In the genomic region with DNA sequence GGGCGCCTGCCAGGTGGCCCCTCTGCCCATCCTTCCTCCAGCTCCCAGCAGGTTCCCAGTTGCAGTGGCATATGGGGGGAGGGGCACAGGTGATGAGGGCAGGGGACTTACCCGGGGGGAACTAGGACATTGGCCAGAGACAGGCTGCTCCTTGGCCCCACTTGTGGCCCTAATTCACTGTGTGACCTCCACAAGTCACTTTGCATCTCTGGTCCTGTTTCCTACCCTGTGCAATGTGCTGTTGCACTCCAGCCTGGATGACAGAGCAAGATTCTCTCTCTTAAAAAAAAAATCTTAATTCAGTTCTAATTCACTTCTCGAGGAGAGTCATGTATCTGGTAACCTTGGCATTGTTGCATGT, we compare ENCODE assay signal across 15 cellular contexts. TPM values are rescaled to one million over a fixed set of nuclear protein-coding genes. Genes with fewer than 3 reads are reported as not detected.
DNase-seq lines count a peak whose midpoint lies in the region; ATAC-seq and TF ChIP-seq lines count a peak whose summit lies in the region.
"Had no signal": no experiment of that assay in that cellular context is flagged by ENCODE, and none has a peak within 500 bp of the region (broad histone marks: within the 10 kb centered on the region; RNA-seq: fewer than 3 reads in every experiment).

No MANE protein-coding gene starts in this region.

- H3K4me1 Mint-ChIP-seq in CD4-positive, CD25-positive, alpha-beta regulatory T cell, result peaks cover 3 to 46% (median 11%) of the 10 kb centered on the region in 4 donors
- peaks cover 33% of the 10 kb centered on the region for H3K4me1 Mint-ChIP-seq in central memory CD8-positive, alpha-beta T cell
- H3K4me1 Mint-ChIP-seq in HFFc6 (ENCODE audit: low read depth), result peaks cover 15% of the 10 kb centered on the region

- H3K9me2 ChIP-seq in GM23248 (ENCODE audit: insufficient read depth), result no peaks in the 10 kb centered on the region

- H2BK15ac ChIP-seq in mesenchymal stem cell (ENCODE audit: low read depth, poor library complexity, severe bottlenecking), result no peak overlapping the region

- H3K4me2 ChIP-seq in KMS-11 (no peak overlapping the region; the same call in 1 of the 2 replicates), GM23248 (ENCODE audit: unreplicated experiment) (no peak overlapping the region), mesenchymal stem cell (ENCODE audit: low read length, poor library complexity, severe bottlenecking) (no peak overlapping the region)

- no peak overlapping the region for H2BK12ac ChIP-seq in mesenchymal stem cell (ENCODE audit: low read length in 2 of 2)

- H3K9ac ChIP-seq in KMS-11, result no peak overlapping the region
- H3K9ac ChIP-seq in GM23248, result no peak overlapping the region
- no peak overlapping the region for H3K9ac ChIP-seq in mesenchymal stem cell (ENCODE audit: low read length)

- H3K79me2 ChIP-seq in KMS-11 (ENCODE audit: insufficient read depth, low read depth), result no peaks in the 10 kb centered on the region
- no peaks in the 10 kb centered on the region for H3K79me2 ChIP-seq in GM23248 (ENCODE audit: insufficient read depth)

- H3K27ac Mint-ChIP-seq in CD4-positive, CD25-positive, alpha-beta regulatory T cell, result peak overlapping the region in 1 of 3 donors; percentile 48
- peak overlapping the region; percentile 87 for H3K27ac Mint-ChIP-seq in central memory CD8-positive, alpha-beta T cell (ENCODE audit: low read depth)
- no peak overlapping the region for H3K27ac Mint-ChIP-seq in HFFc6
- H3K27ac Mint-ChIP-seq: activated CD8-positive, alpha-beta T cell treated with anti-CD3 and anti-CD28 coated beads for 36 hours; progenitor cell of endocrine pancreas had no signal

- no peaks in the 10 kb centered on the region for H3K79me1 ChIP-seq in mesenchymal stem cell (replicated peaks; ENCODE audit: low read length, poor library complexity, severe bottlenecking)

- H2BK120ac ChIP-seq in mesenchymal stem cell (ENCODE audit: low read depth, low read length), result no peak overlapping the region

- WGBS in GM23248 (ENCODE audit: low coverage in 1 of 2, low lambda C conversion rate in 2 of 2, missing lambda C conversion rate in 2 of 2), 2 experiments, result 25 to 28% methylated on average over 2 to 3 of the region's 3 CpGs
- 83% methylated on average over 2 of the region's 3 CpGs for WGBS in mesenchymal stem cell

- H3K4me3 ChIP-seq in BE2C (ENCODE audit: low read depth, low read length), result peak overlapping the region; percentile 26; the same call in 1 of the 2 replicates
- H3K4me3 ChIP-seq in CD4-positive, CD25-positive, alpha-beta regulatory T cell (ENCODE audit: low read depth, low read length), result no peak overlapping the region
- H3K4me3 ChIP-seq in KMS-11 (IDR thresholded peaks at IDR 0.05; ENCODE audit: insufficient read depth, low read depth, low read length), result no peak overlapping the region
- H3K4me3 ChIP-seq in GM23248, result no peak overlapping the region
- H3K4me3 ChIP-seq in mesenchymal stem cell (ENCODE audit: insufficient read depth in 1 of 2, low read depth in 1 of 2, low read length in 2 of 2), result no peak overlapping the region

- no peak overlapping the region for H4K8ac ChIP-seq in mesenchymal stem cell (ENCODE audit: low read length)

- no peak for ATAC-seq in CD4-positive, CD25-positive, alpha-beta regulatory T cell (ENCODE audit: low read depth in 2 of 2)
- ATAC-seq in central memory CD8-positive, alpha-beta T cell (replicated peaks; ENCODE audit: extremely low read depth, poor library complexity, severe bottlenecking), result no peak
- no peak for ATAC-seq in HG03095 (IDR thresholded peaks at IDR 0.05; ENCODE audit: unreplicated experiment)

- H2AFZ ChIP-seq in KMS-11 (ENCODE audit: low read depth) (peak overlapping the region; percentile 94), GM23248 (no peak overlapping the region), mesenchymal stem cell (ENCODE audit: low read depth, low read length) (no peak overlapping the region)

- no peak overlapping the region for H3K27ac ChIP-seq in CD4-positive, CD25-positive, alpha-beta regulatory T cell (ENCODE audit: insufficient read depth, low read length, poor library complexity, severe bottlenecking)
- H3K27ac ChIP-seq in KMS-11, result no peak overlapping the region
- H3K27ac ChIP-seq in GM23248, result no peak overlapping the region
- H3K27ac ChIP-seq in mesenchymal stem cell (ENCODE audit: low read length, poor library complexity, severe bottlenecking), result no peak overlapping the region
- H3K27ac ChIP-seq: neutrophil, thoracic aorta, vagina had no signal

- no peak overlapping the region for H4K91ac ChIP-seq in mesenchymal stem cell (ENCODE audit: low read length)

- no peaks in the 10 kb centered on the region for H3K36me3 Mint-ChIP-seq in CD4-positive, CD25-positive, alpha-beta regulatory T cell
- peaks cover 15% of the 10 kb centered on the region for H3K36me3 Mint-ChIP-seq in central memory CD8-positive, alpha-beta T cell (ENCODE audit: insufficient read depth)
- H3K36me3 Mint-ChIP-seq in HFFc6 (ENCODE audit: low read depth), result no peaks in the 10 kb centered on the region

- H3K18ac ChIP-seq in mesenchymal stem cell (ENCODE audit: low read depth in 1 of 2, low read length in 2 of 2), result no peak overlapping the region

- H3K4ac ChIP-seq in mesenchymal stem cell (ENCODE audit: low read depth in 1 of 2, low read length in 2 of 2), result no peak overlapping the region

- peak overlapping the region in 3 of 4 donors; percentile 56 to 97 (median 90) for H3K4me3 Mint-ChIP-seq in CD4-positive, CD25-positive, alpha-beta regulatory T cell
- peak overlapping the region; percentile 82 for H3K4me3 Mint-ChIP-seq in central memory CD8-positive, alpha-beta T cell
- no peak overlapping the region for H3K4me3 Mint-ChIP-seq in HFFc6

- H2BK5ac ChIP-seq in mesenchymal stem cell (ENCODE audit: low read depth, low read length, poor library complexity, severe bottlenecking), result no peak overlapping the region

- H3K9me3 ChIP-seq in BE2C (no peaks in the 10 kb centered on the region), GM23248 (ENCODE audit: low read depth) (no peaks in the 10 kb centered on the region), mesenchymal stem cell (ENCODE audit: control insufficient read depth, low read length) (no peaks in the 10 kb centered on the region)
- no peaks in the 10 kb centered on the region for H3K9me3 ChIP-seq in CD4-positive, CD25-positive, alpha-beta regulatory T cell (ENCODE audit: control insufficient read depth in 2 of 2, low read length in 2 of 2)
- H3K9me3 ChIP-seq: gastrocnemius medialis, HAP-1, neutrophil, thoracic aorta, vagina had no signal

- TF ChIP-seq CTCF in BE2C (IDR thresholded peaks at IDR 0.05; ENCODE audit: low read depth, low read length) (no peak), KMS-11 (conservative IDR thresholded peaks at IDR 0.05; ENCODE audit: low read depth, low read length) (no peak), HFFc6 (IDR thresholded peaks at IDR 0.05) (no peak)

- H3K27me3 ChIP-seq in BE2C (peaks cover 49% of the 10 kb centered on the region), KMS-11 (ENCODE audit: insufficient read depth, low read depth) (peaks cover 31% of the 10 kb centered on the region), GM23248 (replicated peaks; ENCODE audit: insufficient read depth) (peaks cover 39% of the 10 kb centered on the region), mesenchymal stem cell (ENCODE audit: control insufficient read depth in 1 of 2, insufficient read depth in 1 of 2, low read length in 2 of 2) (peaks cover 41 to 44% of the 10 kb centered on the region in 2 experiments)
- no peaks in the 10 kb centered on the region for H3K27me3 ChIP-seq in CD4-positive, CD25-positive, alpha-beta regulatory T cell (ENCODE audit: control insufficient read depth, insufficient read depth, low read length)

- DNase-seq in BE2C (no peak), HFFc6 (no peak), GM23248 (no peak), mesenchymal stem cell (no peak)
- no peak for DNase-seq in CD4-positive, CD25-positive, alpha-beta regulatory T cell
- no peak for DNase-seq in central memory CD8-positive, alpha-beta T cell (ENCODE audit: low spot score in 2 of 2)

- H3K9me3 Mint-ChIP-seq in CD4-positive, CD25-positive, alpha-beta regulatory T cell, result peaks cover 0 to under 1% (median 0%) of the 10 kb centered on the region in 7 donors
- no peaks in the 10 kb centered on the region for H3K9me3 Mint-ChIP-seq in central memory CD8-positive, alpha-beta T cell
- no peaks in the 10 kb centered on the region for H3K9me3 Mint-ChIP-seq in HFFc6
- H3K9me3 Mint-ChIP-seq: activated CD8-positive, alpha-beta T cell treated with anti-CD3 and anti-CD28 coated beads for 36 hours had no signal

- peaks cover 33% of the 10 kb centered on the region for H3K27me3 Mint-ChIP-seq in CD4-positive, CD25-positive, alpha-beta regulatory T cell
- no peaks in the 10 kb centered on the region for H3K27me3 Mint-ChIP-seq in central memory CD8-positive, alpha-beta T cell
- peaks cover 30% of the 10 kb centered on the region for H3K27me3 Mint-ChIP-seq in HFFc6 (ENCODE audit: insufficient read depth)

- H3K14ac ChIP-seq in mesenchymal stem cell (ENCODE audit: low read length in 2 of 2), result no peak overlapping the region

- H3F3A ChIP-seq in GM23248 (ENCODE audit: insufficient read depth), result peaks cover 6% of the 10 kb centered on the region; the same call in 1 of the 2 replicates

- H3K23ac ChIP-seq in mesenchymal stem cell (ENCODE audit: low read length in 2 of 2), result no peak overlapping the region

- no peaks in the 10 kb centered on the region for H4K20me1 ChIP-seq in KMS-11 (ENCODE audit: insufficient read depth)
- no peaks in the 10 kb centered on the region for H4K20me1 ChIP-seq in GM23248 (ENCODE audit: insufficient read depth)

- H3K4me1 ChIP-seq in BE2C (no peaks in the 10 kb centered on the region), KMS-11 (ENCODE audit: low read depth, poor library complexity, severe bottlenecking) (peaks cover 37% of the 10 kb centered on the region), GM23248 (ENCODE audit: insufficient read depth) (peaks cover under 1% of the 10 kb centered on the region), mesenchymal stem cell (ENCODE audit: control insufficient read depth, insufficient read depth, low read depth, low read length) (peaks cover 36% of the 10 kb centered on the region)
- H3K4me1 ChIP-seq in CD4-positive, CD25-positive, alpha-beta regulatory T cell (ENCODE audit: control insufficient read depth, insufficient read depth, low read length, poor library complexity, severe bottlenecking), result peaks cover 57% of the 10 kb centered on the region
- H3K4me1 ChIP-seq: HAP-1 had no signal

- H3K36me3 ChIP-seq in BE2C (no peaks in the 10 kb centered on the region), KMS-11 (ENCODE audit: insufficient read depth) (no peaks in the 10 kb centered on the region), GM23248 (ENCODE audit: low read depth) (no peaks in the 10 kb centered on the region), mesenchymal stem cell (ENCODE audit: control insufficient read depth in 1 of 2, insufficient read depth in 2 of 2, low read depth in 1 of 2, low read length in 2 of 2) (peaks cover 0 to 3% of the 10 kb centered on the region in 2 experiments)
- H3K36me3 ChIP-seq in CD4-positive, CD25-positive, alpha-beta regulatory T cell (ENCODE audit: control insufficient read depth, insufficient read depth, low read length), result no peaks in the 10 kb centered on the region
- H3K36me3 ChIP-seq: gastrocnemius medialis, HAP-1, neutrophil, thoracic aorta, vagina had no signal

- no peak overlapping the region for H2AK5ac ChIP-seq in mesenchymal stem cell (ENCODE audit: low read length, severe bottlenecking)

- in situ Hi-C loops in GM23248 (cut with MboI), result no loop called here

RNA-seq across cellular contexts. Expression of gene AMZ2, which starts 46.4 kb away (rescaled TPM):
- 64.2 TPM for polyA plus RNA-seq in BE2C (2012; ENCODE audit: insufficient read depth, insufficient read length, low read depth)
- total RNA-seq in CD4-positive, CD25-positive, alpha-beta regulatory T cell, result 58.6 TPM
- 100 to 1,000 TPM; 102 to 116 (median 114) TPM for polyA plus RNA-seq in CD4-positive, CD25-positive, alpha-beta regulatory T cell
- 100 to 1,000 TPM; 108 to 127 (median 123) TPM for total RNA-seq in HFFc6 (2021; fragmentation: NEBNext Ultra II Directional; extraction: Animal tissue kit (Norgen Biotek cat#: 25700))
- 81.6 and 96.7 TPM in 2 replicates for total RNA-seq in GM23248 (2014; rRNA removed; shearing (Covaris generic))
- polyA plus RNA-seq in GM23248 (2016; fragmentation: Nextera tagmentation; extraction: Ambion mirVana), result 117 and 120 TPM in 2 replicates
- polyA plus RNA-seq in mesenchymal stem cell (2013, experiment 1 of 2), result 106 TPM
- polyA plus RNA-seq in mesenchymal stem cell (2013, experiment 2 of 2), result 97.9 TPM
